ENCODE assay signal across 13 cellular contexts in genomic region chr19:49200238-49200862, GRCh38. TPM values are rescaled to one million over a fixed set of nuclear protein-coding genes. Genes with fewer than 3 reads are reported as not detected.
DNase-seq lines count a peak whose midpoint lies in the region; ATAC-seq and TF ChIP-seq lines count a peak whose summit lies in the region.
"Had no signal": no experiment of that assay in that cellular context is flagged by ENCODE, and none has a peak within 500 bp of the region (broad histone marks: within the 10 kb centered on the region; RNA-seq: fewer than 3 reads in every experiment).

No MANE protein-coding gene starts in this region.

- 94 to 96% methylated on average over 14 to 28 of the region's 29 CpGs for WGBS in endodermal cell (ENCODE audit: insufficient coverage in 1 of 2, insufficient read length in 1 of 2), 2 experiments
- WGBS in adrenal gland, 4 donors: 85 to 91% (median 88%) methylated on average over 20 to 29 of the region's 29 CpGs

- H3K9ac ChIP-seq in DND-41 (ENCODE audit: low read depth, low read length) (no peak overlapping the region), endodermal cell (ENCODE audit: extremely low read depth, low read length, poor library complexity, severe bottlenecking) (no peak overlapping the region)

- no peak overlapping the region for H3K4me2 ChIP-seq in DND-41 (ENCODE audit: insufficient read depth, low read length)

- peak; percentile 20 for DNase-seq in DND-41
- DNase-seq in OCI-M1 (lab: John Stamatoyannopoulos, UW): peak; percentile 37
- DNase-seq in endodermal cell: peak; percentile 81
- no peak for DNase-seq in adrenal gland
- DNase-seq in dorsolateral prefrontal cortex: no peak
- DNase-seq in NCI-H526 treated with DMSO at 0.1 percent for 48 hours (lab: John Stamatoyannopoulos, UW): no peak
- DNase-seq in NCI-H2227 treated with DMSO at 0.1 percent for 48 hours (lab: John Stamatoyannopoulos, UW): no peak
- DNase-seq: activated CD8-positive, alpha-beta memory T cell treated with anti-CD3 and anti-CD28 coated beads, Interleukin-2, amount 50 U/mL, for 4 hours; NCI-H1930; retina; SHP77 had no signal

- no peak for TF ChIP-seq POLR2A in adrenal gland (IDR thresholded peaks at IDR 0.05)

- intact Hi-C loops in adrenal gland (cut with DNase I): no loop called here
- intact Hi-C loops in dorsolateral prefrontal cortex (cut with DNase I): loop anchor here in 1 of 2 donors (5.0 kb wide), 1 partner anchor 103 kb away; no protein-coding TSS in a partner anchor

- H3K27me3 Mint-ChIP-seq in endodermal cell (ENCODE audit: insufficient read depth): no peaks in the 10 kb centered on the region

- no peaks in the 10 kb centered on the region for H3K9me3 Mint-ChIP-seq in endodermal cell

- no peaks in the 10 kb centered on the region for H3K79me2 ChIP-seq in DND-41 (ENCODE audit: insufficient read depth, low read length)

- H3K27ac ChIP-seq in 22Rv1 (peak overlapping the region; percentile 17), DND-41 (ENCODE audit: low read length) (no peak overlapping the region), endodermal cell (ENCODE audit: low read depth, low read length) (no peak overlapping the region), adrenal gland (no peak overlapping the region), dorsolateral prefrontal cortex (no peak overlapping the region)

- no peak overlapping the region for H3K4me3 Mint-ChIP-seq in endodermal cell

- no peaks in the 10 kb centered on the region for H3K36me3 ChIP-seq in DND-41 (ENCODE audit: insufficient read depth, low read length)
- peaks cover 21% of the 10 kb centered on the region for H3K36me3 ChIP-seq in endodermal cell (ENCODE audit: control insufficient read depth, insufficient read depth, low read length)
- H3K36me3 ChIP-seq in adrenal gland (replicated peaks in 1 of 2): peaks cover 0 to 12% of the 10 kb centered on the region in 2 donors

- TF ChIP-seq CTCF in 22Rv1 (IDR thresholded peaks at IDR 0.05) (no peak), DND-41 (IDR thresholded peaks at IDR 0.05; ENCODE audit: borderline replicate concordance, extremely low read depth, low read length, poor library complexity, severe bottlenecking) (no peak), endodermal cell (conservative IDR thresholded peaks at IDR 0.05) (no peak), adrenal gland (IDR thresholded peaks at IDR 0.05) (no peak), dorsolateral prefrontal cortex (IDR thresholded peaks at IDR 0.05 in 54 of 56, conservative IDR thresholded peaks at IDR 0.05 in 2 of 56; ENCODE audit: low read depth in 1 of 56, partially characterized antibody in 56 of 56) (no peak)

- H3K9me3 ChIP-seq in DND-41 (ENCODE audit: insufficient read depth, low read length, severe bottlenecking) (no peaks in the 10 kb centered on the region), endodermal cell (ENCODE audit: control insufficient read depth, low read length) (no peaks in the 10 kb centered on the region), adrenal gland (replicated peaks in 1 of 3) (no peaks in the 10 kb centered on the region)

- H2AFZ ChIP-seq in DND-41 (ENCODE audit: low read depth, low read length): no peak overlapping the region

- no peaks in the 10 kb centered on the region for H4K20me1 ChIP-seq in DND-41 (ENCODE audit: insufficient read depth, low read length)

- H3K36me3 Mint-ChIP-seq in endodermal cell (ENCODE audit: low read depth): peaks cover 33% of the 10 kb centered on the region

- no peaks in the 10 kb centered on the region for H3K4me1 Mint-ChIP-seq in endodermal cell

- H3K27ac Mint-ChIP-seq in endodermal cell: no peak overlapping the region

- ATAC-seq in DND-41 (ENCODE audit: insufficient read depth, low read depth): no peak

- H3K27me3 ChIP-seq in DND-41 (ENCODE audit: insufficient read depth, low read length, poor library complexity): no peaks in the 10 kb centered on the region
- no peaks in the 10 kb centered on the region for H3K27me3 ChIP-seq in endodermal cell (ENCODE audit: control insufficient read depth, insufficient read depth, low read length, poor library complexity, severe bottlenecking)
- no peaks in the 10 kb centered on the region for H3K27me3 ChIP-seq in adrenal gland
- H3K27me3 ChIP-seq in dorsolateral prefrontal cortex: no peaks in the 10 kb centered on the region

- H3K4me3 ChIP-seq in DND-41 (ENCODE audit: low read depth in 1 of 2, low read length in 2 of 2) (no peak overlapping the region), endodermal cell (ENCODE audit: low read length) (no peak overlapping the region), adrenal gland (no peak overlapping the region), dorsolateral prefrontal cortex (no peak overlapping the region)
- H3K4me3 ChIP-seq: lung had no signal

- H3K4me1 ChIP-seq in DND-41 (ENCODE audit: insufficient read depth, low read length) (no peaks in the 10 kb centered on the region), endodermal cell (ENCODE audit: control insufficient read depth, insufficient read depth, low read length) (no peaks in the 10 kb centered on the region), adrenal gland (replicated peaks in 1 of 2) (no peaks in the 10 kb centered on the region)

RNA-seq across cellular contexts. Expression of gene TRPM4, which starts 42.8 kb away (rescaled TPM):
- total RNA-seq in endodermal cell (10 to 100 TPM; 22.0 to 33.3 TPM), adrenal gland (10 to 100 TPM in 6 of 8 donors, 1 to 10 TPM in 2; 6.8 to 25.1 (median 15.7) TPM), dorsolateral prefrontal cortex (10 to 100 TPM in 119 of 120 experiments, 1 to 10 TPM in 1; 7.3 to 29.5 (median 16.3) TPM)
- polyA plus RNA-seq in endodermal cell (2013, experiment 1 of 2): 16.5 TPM
- 13.7 TPM for polyA plus RNA-seq in endodermal cell (2013, experiment 2 of 2)
- polyA plus RNA-seq in adrenal gland: 10 to 100 TPM in 2 of 3 donors, 1 to 10 TPM in 1; 4.2 to 56.3 (median 20.6) TPM

RNA-seq across cellular contexts. Expression of gene HRC, which starts 45.2 kb away (rescaled TPM):
- total RNA-seq in endodermal cell (1 to 10 TPM in 1 of 2 donors, under 1 TPM in 1; 0.57 to 3.9 TPM), adrenal gland (1 to 10 TPM in 7 of 8 donors, under 1 TPM in 1; 0.77 to 7.1 (median 2.6) TPM), dorsolateral prefrontal cortex (1 to 10 TPM in 96 of 120 experiments, under 1 TPM in 24; 0.26 to 5.0 (median 1.5) TPM)
- 5.1 TPM for polyA plus RNA-seq in endodermal cell (2013, experiment 1 of 2)
- polyA plus RNA-seq in endodermal cell (2013, experiment 2 of 2): 3.8 TPM
- polyA plus RNA-seq in adrenal gland: 1 to 10 TPM; 2.1 to 2.5 (median 2.4) TPM

Comparison
In these comparisons a context has a peak if more than half of its experiments do, and no peak if none do; other contexts are left out.
1. DNase-seq: peak in DND-41 (single experiment), OCI-M1 (single experiment) and endodermal cell (single experiment); none in adrenal gland (0 of 7), dorsolateral prefrontal cortex (0 of 10), NCI-H526 treated with DMSO at 0.1 percent for 48 hours (single experiment) and NCI-H2227 treated with DMSO at 0.1 percent for 48 hours (single experiment).